8 cellular contexts compared by ENCODE assay signal in the genomic region with DNA sequence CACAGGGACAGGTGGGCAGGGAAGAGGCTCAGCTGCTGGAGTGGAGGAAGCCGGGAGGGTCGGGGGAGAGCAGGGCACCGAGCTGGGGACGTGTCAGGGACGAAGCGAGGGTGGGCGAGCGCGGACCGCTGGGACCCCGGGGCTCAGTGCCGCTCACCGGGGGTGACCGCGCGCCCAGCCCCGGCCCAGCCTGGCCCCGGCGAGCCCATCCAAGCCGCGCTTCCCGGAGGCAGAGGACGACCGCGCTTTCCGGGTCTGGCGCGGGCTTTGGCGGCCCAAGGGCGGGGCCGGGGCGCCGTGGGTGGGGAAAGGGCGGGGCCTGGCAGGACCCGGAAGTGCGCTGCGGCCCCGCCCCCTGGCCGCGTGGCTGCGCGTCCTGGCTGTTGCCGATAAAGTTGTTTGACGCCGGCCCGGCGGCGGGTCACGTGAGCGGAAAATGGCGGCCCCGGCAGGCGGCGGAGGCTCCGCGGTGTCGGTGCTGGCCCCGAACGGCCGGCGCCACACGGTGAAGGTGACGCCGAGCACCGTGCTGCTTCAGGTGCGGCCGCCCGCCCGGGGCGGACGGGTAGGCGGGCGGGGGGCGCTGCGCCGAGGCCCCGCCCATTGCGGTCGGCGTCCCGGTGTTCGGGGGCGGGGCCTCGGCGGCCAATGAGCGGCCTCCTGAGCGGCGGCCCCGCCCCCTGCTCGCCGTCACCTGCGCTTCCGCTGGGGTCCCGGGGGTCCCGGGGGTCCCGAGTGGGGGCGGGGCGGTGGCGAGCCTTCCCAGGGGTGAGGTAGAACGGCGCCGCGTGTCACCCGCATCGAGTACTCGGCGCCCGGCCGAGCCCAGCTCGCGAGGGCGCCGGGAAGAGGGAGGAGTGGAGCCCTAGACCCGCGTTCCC. TPM values are rescaled to one million over a fixed set of nuclear protein-coding genes. Genes with fewer than 3 reads are reported as not detected.
A peak's percentile ranks its signal among the peaks of the same experiment; 100 is the strongest.
DNase-seq lines count a peak whose midpoint lies in the region; TF ChIP-seq lines count a peak whose summit lies in the region.

A gene with protein sequence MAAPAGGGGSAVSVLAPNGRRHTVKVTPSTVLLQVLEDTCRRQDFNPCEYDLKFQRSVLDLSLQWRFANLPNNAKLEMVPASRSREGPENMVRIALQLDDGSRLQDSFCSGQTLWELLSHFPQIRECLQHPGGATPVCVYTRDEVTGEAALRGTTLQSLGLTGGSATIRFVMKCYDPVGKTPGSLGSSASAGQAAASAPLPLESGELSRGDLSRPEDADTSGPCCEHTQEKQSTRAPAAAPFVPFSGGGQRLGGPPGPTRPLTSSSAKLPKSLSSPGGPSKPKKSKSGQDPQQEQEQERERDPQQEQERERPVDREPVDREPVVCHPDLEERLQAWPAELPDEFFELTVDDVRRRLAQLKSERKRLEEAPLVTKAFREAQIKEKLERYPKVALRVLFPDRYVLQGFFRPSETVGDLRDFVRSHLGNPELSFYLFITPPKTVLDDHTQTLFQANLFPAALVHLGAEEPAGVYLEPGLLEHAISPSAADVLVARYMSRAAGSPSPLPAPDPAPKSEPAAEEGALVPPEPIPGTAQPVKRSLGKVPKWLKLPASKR (plus strand): TSS at position 419 of the 881 bp plus-strand sequence. CDS start 18 bp downstream, at position 437.

- H3F3A ChIP-seq in SK-N-SH (replicated peaks; ENCODE audit: insufficient read depth), result peaks cover 3% of the 10 kb centered on the region

- CTCF ChIA-PET in SK-N-SH (lab: Yijun Ruan, JAX), result interaction anchor here (1.3 to 11.6 kb wide), 8 partner anchors 10 to 59 kb away, joined by 3 to 85 read pairs (median 15); a partner anchor contains a TSS
- CTCF ChIA-PET in activated naive CD4-positive, alpha-beta T cell treated with anti-CD3 and anti-CD28 coated beads, Interleukin-2, amount 10 ng/mL, durations not matched to agents 7 days and 5 days (lab: Charles Lee), result interaction anchor here (0.9 to 1.5 kb wide), 2 partner anchors 18 kb away, joined by 3 to 4 read pairs; no protein-coding TSS in a partner anchor

- no CpG with 5 or more reads among the region's 115 CpGs for WGBS in H9 (ENCODE audit: extremely low coverage, insufficient read length, low lambda C conversion rate)
- WGBS in SK-N-SH (ENCODE audit: low lambda C conversion rate), result 2% methylated on average over 39 of the region's 115 CpGs

- no peak within 1 kb of the TSS for H2BK12ac ChIP-seq in H9 (ENCODE audit: insufficient read length, low read depth, low read length)

- peaks cover 3% of the 10 kb centered on the region for H3K27me3 ChIP-seq in H9 (ENCODE audit: insufficient read depth, low read length)
- no peaks in the 10 kb centered on the region for H3K27me3 ChIP-seq in MG63
- no peaks in the 10 kb centered on the region for H3K27me3 ChIP-seq in SK-N-SH (ENCODE audit: insufficient read depth)

- H3K23ac ChIP-seq in H9 (ENCODE audit: insufficient read length, low read depth, low read length), result no peak within 1 kb of the TSS

- peaks cover 18% of the 10 kb centered on the region for H3K36me3 ChIP-seq in MG63
- H3K36me3 ChIP-seq in SK-N-SH (replicated peaks in 1 of 2; ENCODE audit: control insufficient read depth in 1 of 2, insufficient read depth in 2 of 2, low read length in 1 of 2), result peaks cover 11 to 15% of the 10 kb centered on the region in 2 experiments

- no peaks in the 10 kb centered on the region for H3K4me1 ChIP-seq in H9 (ENCODE audit: insufficient read depth, low read length)
- peaks cover 10 to 18% of the 10 kb centered on the region in 2 experiments; a peak in 2 of 4 replicates for H3K4me1 ChIP-seq in SK-N-SH (ENCODE audit: control insufficient read depth in 1 of 2, insufficient read depth in 2 of 2, low read depth in 1 of 2, low read length in 1 of 2)

- DNase-seq in GDM1 (lab: John Stamatoyannopoulos, UW), result peak; percentile 88
- DNase-seq in H9, result peak; percentile 93
- peak; percentile 88 for DNase-seq in MG63
- peak; percentile 99 for DNase-seq in SK-N-SH
- DNase-seq in activated naive CD4-positive, alpha-beta T cell treated with anti-CD3 and anti-CD28 coated beads, Interleukin-2, amount 10 ng/mL, durations not matched to agents 7 days and 5 days, result peak; percentile 91
- peak; percentile 89 for DNase-seq in globus pallidus (ENCODE audit: low spot score)
- DNase-seq in occipital lobe (lab: John Stamatoyannopoulos, UW), result peak; percentile 73
- peak; percentile 86 for DNase-seq in superior temporal gyrus (ENCODE audit: extremely low spot score)

- H3K18ac ChIP-seq in H9 (ENCODE audit: insufficient read length, low read depth, low read length), result peak within 1 kb of the TSS; percentile 85

- H3K9me3 ChIP-seq in H9 (ENCODE audit: control insufficient read depth, low read depth, low read length), result no peaks in the 10 kb centered on the region
- peaks cover 13% of the 10 kb centered on the region for H3K9me3 ChIP-seq in MG63
- peaks cover 4% of the 10 kb centered on the region; the same call in 1 of the 2 replicates for H3K9me3 ChIP-seq in SK-N-SH

- no peak within 1 kb of the TSS for H2BK15ac ChIP-seq in H9 (ENCODE audit: low read depth, low read length)

- H3K56ac ChIP-seq in H9 (ENCODE audit: insufficient read length, low read depth, low read length), result no peak within 1 kb of the TSS

- H3K9ac ChIP-seq in H9 (ENCODE audit: extremely low read depth, insufficient read length, low read length) (peak within 1 kb of the TSS; percentile 56), SK-N-SH (peak within 1 kb of the TSS; percentile 94)

- peak in 1 of 2 experiments; percentile 48; a peak in 2 of 4 replicates for TF ChIP-seq EP300 in SK-N-SH (IDR thresholded peaks at IDR 0.05; ENCODE audit: borderline replicate concordance in 1 of 2, low read depth in 1 of 2, low read length in 1 of 2)

- no peak within 1 kb of the TSS for H3K27ac ChIP-seq in H9 (ENCODE audit: insufficient read length, low read depth, low read length)
- H3K27ac ChIP-seq in SK-N-SH (ENCODE audit: low read depth in 2 of 2, low read length in 1 of 2), result peak within 1 kb of the TSS; percentile 65 to 83

- H3K79me1 ChIP-seq in H9 (ENCODE audit: insufficient read depth, low read depth, low read length, poor library complexity, severe bottlenecking), result no peaks in the 10 kb centered on the region

- H3K9me2 ChIP-seq in SK-N-SH, result no peaks in the 10 kb centered on the region

- H3K4ac ChIP-seq in H9 (ENCODE audit: low read depth, low read length), result no peak within 1 kb of the TSS

- H3K4me3 ChIP-seq in MG63, result peak within 1 kb of the TSS; percentile 86
- peak within 1 kb of the TSS; percentile 69 to 95 for H3K4me3 ChIP-seq in SK-N-SH (ENCODE audit: low read depth in 2 of 2, low read length in 1 of 2)

- no peak within 1 kb of the TSS for H4K91ac ChIP-seq in H9 (ENCODE audit: insufficient read length, low read depth, low read length)

- H3K4me3 Mint-ChIP-seq in H9, result peak within 1 kb of the TSS; percentile 79 to 92
- H3K4me3 Mint-ChIP-seq in activated naive CD4-positive, alpha-beta T cell treated with anti-CD3 and anti-CD28 coated beads, Interleukin-2, amount 10 ng/mL, durations not matched to agents 7 days and 5 days, result peak within 1 kb of the TSS; percentile 93

- peaks cover 9 to 16% of the 10 kb centered on the region in 2 experiments; a peak in 3 of 4 replicates for H3K4me1 Mint-ChIP-seq in H9
- H3K4me1 Mint-ChIP-seq in activated naive CD4-positive, alpha-beta T cell treated with anti-CD3 and anti-CD28 coated beads, Interleukin-2, amount 10 ng/mL, durations not matched to agents 7 days and 5 days, result peaks cover 49% of the 10 kb centered on the region

- peak within 1 kb of the TSS; percentile 69 for H3K4me2 ChIP-seq in H9 (ENCODE audit: insufficient read depth, insufficient read length, low read length)
- H3K4me2 ChIP-seq in SK-N-SH, result peak within 1 kb of the TSS; percentile 99

- H2AFZ ChIP-seq in H9 (ENCODE audit: low read length) (no peak within 1 kb of the TSS), SK-N-SH (ENCODE audit: low read depth) (peak within 1 kb of the TSS; percentile 91)

- H3T11ph ChIP-seq in H9 (ENCODE audit: low read length), result no peak within 1 kb of the TSS

- peak within 1 kb of the TSS in 2 of 3 experiments; percentile 81 to 89; a peak in 4 of 7 replicates for H3K27ac Mint-ChIP-seq in H9
- peak within 1 kb of the TSS; percentile 94 for H3K27ac Mint-ChIP-seq in activated naive CD4-positive, alpha-beta T cell treated with anti-CD3 and anti-CD28 coated beads, Interleukin-2, amount 10 ng/mL, durations not matched to agents 7 days and 5 days

- no peak for TF ChIP-seq RAD21 in SK-N-SH (IDR thresholded peaks at IDR 0.05; ENCODE audit: low read length)

- H3K9me3 Mint-ChIP-seq in H9, result peaks cover 19% of the 10 kb centered on the region in 2 experiments
- peaks cover 5% of the 10 kb centered on the region for H3K9me3 Mint-ChIP-seq in activated naive CD4-positive, alpha-beta T cell treated with anti-CD3 and anti-CD28 coated beads, Interleukin-2, amount 10 ng/mL, durations not matched to agents 7 days and 5 days

- no peak within 1 kb of the TSS for H2BK20ac ChIP-seq in H9 (ENCODE audit: low read depth, low read length, poor library complexity, severe bottlenecking)

- H3K36me3 Mint-ChIP-seq in H9 (ENCODE audit: insufficient read depth in 1 of 3, low read depth in 3 of 3), result peaks cover 2 to 18% (median 16%) of the 10 kb centered on the region in 3 experiments
- peaks cover 11% of the 10 kb centered on the region for H3K36me3 Mint-ChIP-seq in activated naive CD4-positive, alpha-beta T cell treated with anti-CD3 and anti-CD28 coated beads, Interleukin-2, amount 10 ng/mL, durations not matched to agents 7 days and 5 days

- H2BK5ac ChIP-seq in H9 (ENCODE audit: insufficient read length, low read length), result no peak within 1 kb of the TSS

- H3K14ac ChIP-seq in H9 (ENCODE audit: insufficient read depth, low read length), result peak within 1 kb of the TSS; percentile 87

- peaks cover 12% of the 10 kb centered on the region for H3K23me2 ChIP-seq in H9 (ENCODE audit: insufficient read length, low read depth, low read length, poor library complexity, severe bottlenecking)

- H2AK5ac ChIP-seq in H9 (ENCODE audit: insufficient read length, low read length), result no peak within 1 kb of the TSS

- H3K79me2 ChIP-seq in H9 (ENCODE audit: insufficient read depth, low read length) (no peaks in the 10 kb centered on the region), SK-N-SH (ENCODE audit: insufficient read depth) (peaks cover 26% of the 10 kb centered on the region)

- H2BK120ac ChIP-seq in H9 (ENCODE audit: low read depth, low read length, poor library complexity, severe bottlenecking), result no peak within 1 kb of the TSS

- H4K8ac ChIP-seq in H9 (replicated peaks; ENCODE audit: insufficient read length, low read depth, low read length), result no peak within 1 kb of the TSS

- TF ChIP-seq CTCF in H9 (conservative IDR thresholded peaks at IDR 0.05) (no peak), SK-N-SH (IDR thresholded peaks at IDR 0.05) (no peak)

- H4K5ac ChIP-seq in H9 (ENCODE audit: insufficient read length, low read depth, low read length), result no peak within 1 kb of the TSS

- POLR2A ChIA-PET in SK-N-SH (lab: Yijun Ruan, JAX), result interaction anchor here (0.6 to 1.5 kb wide), 9 partner anchors 10 to 108 kb away, joined by 3 to 9 read pairs (median 3); a partner anchor contains a TSS

- H3K27me3 Mint-ChIP-seq in H9 (ENCODE audit: low read depth), result peaks cover 45% of the 10 kb centered on the region
- peaks cover 39% of the 10 kb centered on the region for H3K27me3 Mint-ChIP-seq in activated naive CD4-positive, alpha-beta T cell treated with anti-CD3 and anti-CD28 coated beads, Interleukin-2, amount 10 ng/mL, durations not matched to agents 7 days and 5 days

- no peaks in the 10 kb centered on the region for H4K20me1 ChIP-seq in H9 (ENCODE audit: control insufficient read depth, insufficient read depth, insufficient read length)
- H4K20me1 ChIP-seq in SK-N-SH (ENCODE audit: insufficient read depth), result no peaks in the 10 kb centered on the region

RNA-seq across cellular contexts. Expression of the gene that starts here (rescaled TPM):
- total RNA-seq in H9 (2021) (50.9 and 53.1 TPM in 2 replicates), occipital lobe (11.1 TPM)
- 43.5 and 78.0 TPM in 2 replicates for total RNA-seq in MG63 (2014; rRNA removed; shearing (Covaris generic); ENCODE audit: low replicate concordance)
- 27.5 and 36.2 TPM in 2 replicates for polyA plus RNA-seq in SK-N-SH (2012; rRNA removed)
- 13.9 and 21.1 TPM in 2 replicates for polyA plus RNA-seq in SK-N-SH (2012; cell fraction: cytosol; rRNA removed)
- 98.9 and 121 TPM in 2 replicates for polyA plus RNA-seq in SK-N-SH (2012; cell fraction: nucleus; rRNA removed)
